Comparison of ENCODE assay signal across 8 cellular contexts in genomic region chr5:69189162-69190086, GRCh38. TPM values are rescaled to one million over a fixed set of nuclear protein-coding genes. Genes with fewer than 3 reads are reported as not detected.
DNase-seq lines count a peak whose midpoint lies in the region; ATAC-seq and TF ChIP-seq lines count a peak whose summit lies in the region.

A gene with protein sequence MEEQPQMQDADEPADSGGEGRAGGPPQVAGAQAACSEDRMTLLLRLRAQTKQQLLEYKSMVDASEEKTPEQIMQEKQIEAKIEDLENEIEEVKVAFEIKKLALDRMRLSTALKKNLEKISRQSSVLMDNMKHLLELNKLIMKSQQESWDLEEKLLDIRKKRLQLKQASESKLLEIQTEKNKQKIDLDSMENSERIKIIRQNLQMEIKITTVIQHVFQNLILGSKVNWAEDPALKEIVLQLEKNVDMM (plus strand): TSS chr5:69189583. CDS start chr5:69189635, 52 bp downstream.

- no peaks in the 10 kb centered on the region for H3K27me3 ChIP-seq in PC-9 (ENCODE audit: insufficient read depth, low read depth)

- H3K4me1 ChIP-seq in PC-9 (replicated peaks; ENCODE audit: insufficient read depth) = peaks cover 15% of the 10 kb centered on the region; the same call in 1 of the 2 replicates

- peak within 1 kb of the TSS; percentile 57 for H3K27ac ChIP-seq in PC-9

- intact Hi-C loops in PC-9 (cut with micrococcal nuclease; ENCODE audit: unreplicated experiment) = loop anchor here (2.0 kb wide), 1 partner anchor 141 kb away; no protein-coding TSS in a partner anchor

- H3K79me2 ChIP-seq in PC-9 (ENCODE audit: low read depth) = peaks cover 20% of the 10 kb centered on the region; the same call in 1 of the 2 replicates

- H3K9me2 ChIP-seq in PC-9 (ENCODE audit: insufficient read depth) = no peaks in the 10 kb centered on the region

- ATAC-seq in GM21723 (IDR thresholded peaks at IDR 0.05; ENCODE audit: unreplicated experiment) = peak; percentile 96

- peak within 1 kb of the TSS; percentile 94 for H2AFZ ChIP-seq in PC-9

- H3K36me3 ChIP-seq in PC-9 (ENCODE audit: low read depth) = peaks cover 6% of the 10 kb centered on the region; the same call in 1 of the 2 replicates

- TF ChIP-seq CTCF in PC-9 (conservative IDR thresholded peaks at IDR 0.05) (no peak), epithelial cell of proximal tubule (conservative IDR thresholded peaks at IDR 0.05; ENCODE audit: low read depth, low read length) (no peak)

- H3K9me3 ChIP-seq in PC-9 (ENCODE audit: insufficient read depth, low read depth) = no peaks in the 10 kb centered on the region

- H3K4me2 ChIP-seq in PC-9 = peak within 1 kb of the TSS; percentile 89

- H3K4me3 ChIP-seq in PC-9 = peak within 1 kb of the TSS; percentile 64
- peak within 1 kb of the TSS; percentile 74 for H3K4me3 ChIP-seq in epithelial cell of proximal tubule (ENCODE audit: low read depth, low read length)

- in situ Hi-C loops in KBM-7 (cut with MboI; ENCODE audit: low pct_unique_long_range_greater_than_20kb, low sequenced_read_pairs) = no loop called here

- H4K20me1 ChIP-seq in PC-9 (ENCODE audit: insufficient read depth) = no peaks in the 10 kb centered on the region

- peaks cover 18% of the 10 kb centered on the region; the same call in 1 of the 2 replicates for H3F3A ChIP-seq in PC-9 (ENCODE audit: insufficient read depth, low read depth)

- POLR2A ChIA-PET in PC-9 (lab: Charles Lee; ENCODE audit: unreplicated experiment) = interaction anchor here (0.6 to 0.7 kb wide), 2 partner anchors 12 to 45 kb away, joined by 3 to 5 read pairs; partner anchors contain the start of gene CDK7

- DNase-seq in DMS53 treated with DMSO at 0.1 percent for 48 hours (lab: John Stamatoyannopoulos, UW; ENCODE audit: unreplicated experiment) = peak; percentile 89
- DNase-seq in KBM-7 = peak; percentile 96
- DNase-seq in PC-9 = peak; percentile 83 to 94
- DNase-seq in activated T-cell treated with anti-CD3 and anti-CD28 coated beads for 48 hours (ENCODE audit: low read depth) = peak; percentile 91
- no peak for DNase-seq in epithelial cell of proximal tubule (ENCODE audit: low read depth)
- peak; percentile 91 for DNase-seq in mucosa of gallbladder (ENCODE audit: low spot score)
- DNase-seq in stimulated activated CD8-positive, alpha-beta memory T cell treated with anti-CD3 and anti-CD28 coated beads, Interleukin-4, amount 100 ng/mL, for 4 hours (ENCODE audit: low read depth in 2 of 2, low spot score in 1 of 2) = peak; percentile 77 to 83

- BruUV-seq in PC-9 (replicated peaks; lab: Mats Ljungman, UMichigan) = TSS peak; percentile 96

- CTCF ChIA-PET in PC-9 (lab: Charles Lee) = interaction anchor here (0.8 kb wide), 1 partner anchor 11 kb away, joined by 3 read pairs; no protein-coding TSS in a partner anchor

RNA-seq across cellular contexts. Expression of the gene that starts here (rescaled TPM):
- total RNA-seq in PC-9 (2021) (30.1 and 45.7 TPM in 2 replicates), epithelial cell of proximal tubule (41.7 and 44.3 TPM in 2 replicates), mucosa of gallbladder (1.8 TPM)

Comparison
In these comparisons a context has a peak if more than half of its experiments do, and no peak if none do; other contexts are left out.
1. RNA of the gene that starts here (total RNA-seq): 30.1 to 45.7 TPM in PC-9 and 41.7 to 44.3 TPM in epithelial cell of proximal tubule; 1.8 TPM in mucosa of gallbladder (single experiment); every median in the first group is over 10 times any median in the second.